ENCODE assay signal across 24 cellular contexts in genomic region chr6:45199554-45199953, GRCh38.
"Had no signal": no experiment of that assay in that cellular context is flagged by ENCODE, and none has a peak within 500 bp of the region (broad histone marks: within the 10 kb centered on the region; RNA-seq: fewer than 3 reads in every experiment).

No MANE protein-coding gene starts in this region.

- H3K4me1 Mint-ChIP-seq: nephron progenitor cell had no signal

- H3K4me1 ChIP-seq: stomach, vagina had no signal

- H3K9me3 Mint-ChIP-seq: activated naive CD4-positive, alpha-beta T cell treated with anti-CD3 and anti-CD28 coated beads for 36 hours; activated T-helper 17 cell treated with anti-CD3 and anti-CD28 coated beads, Interleukin-2, amount 50 U/mL, for 72 hours; nephron progenitor cell; WTC11 had no signal

- H3K27me3 Mint-ChIP-seq: activated CD4-positive, alpha-beta T cell treated with anti-CD3 and anti-CD28 coated beads for 36 hours; activated CD8-positive, alpha-beta memory T cell treated with anti-CD3 and anti-CD28 coated beads, Interleukin-2, amount 10 ng/mL, durations not matched to agents 7 days and 5 days; activated T-helper 17 cell treated with anti-CD3 and anti-CD28 coated beads, Interleukin-2, amount 50 U/mL, for 72 hours had no signal

- H3K36me3 ChIP-seq: gastrocnemius medialis, stomach, vagina had no signal

- H3K27ac Mint-ChIP-seq: activated CD4-positive, alpha-beta T cell treated with anti-CD3 and anti-CD28 coated beads for 36 hours; activated CD8-positive, alpha-beta memory T cell treated with anti-CD3 and anti-CD28 coated beads, Interleukin-2, amount 10 ng/mL, durations not matched to agents 7 days and 5 days; activated naive CD4-positive, alpha-beta T cell treated with anti-CD3 and anti-CD28 coated beads for 36 hours; activated T-helper 17 cell treated with anti-CD3 and anti-CD28 coated beads, Interleukin-2, amount 50 U/mL, for 72 hours; nephron progenitor cell; WTC11 had no signal

- H3K27ac ChIP-seq: gastrocnemius medialis, stomach, vagina had no signal

- DNase-seq: activated CD4-positive, alpha-beta T cell treated with anti-CD3 and anti-CD28 coated beads for 36 hours; activated CD4-positive, alpha-beta T cell treated with anti-CD3 and anti-CD28 coated beads, Interleukin-2, amount 50 U/mL, for 48 hours; activated CD8-positive, alpha-beta memory T cell treated with anti-CD3 and anti-CD28 coated beads, Interleukin-2, amount 10 ng/mL, durations not matched to agents 7 days and 5 days; activated naive CD4-positive, alpha-beta T cell treated with anti-CD3 and anti-CD28 coated beads for 36 hours; cerebellar nuclear complex; cortex of kidney; gastrocnemius medialis; head of caudate nucleus; mammary epithelial cell; midbrain; nephron progenitor cell; nucleus accumbens; stimulated activated CD4-positive, alpha-beta T cell treated with anti-CD3 and anti-CD28 coated beads, Interleukin-12 subunit alpha, Interleukin-12 subunit beta, amount 100 ng/mL, for 4 hours; stimulated activated CD4-positive, alpha-beta T cell treated with anti-CD3 and anti-CD28 coated beads, Interleukin-1b, Interleukin-23, amount 100 ng/mL, for 48 hours; stimulated activated CD8-positive, alpha-beta memory T cell treated with anti-CD3 and anti-CD28 coated beads, Interleukin-4, amount 100 ng/mL, for 48 hours; stomach; trophoblast cell had no signal

- H3K4me3 Mint-ChIP-seq: activated CD4-positive, alpha-beta T cell treated with anti-CD3 and anti-CD28 coated beads for 36 hours; activated CD8-positive, alpha-beta memory T cell treated with anti-CD3 and anti-CD28 coated beads, Interleukin-2, amount 10 ng/mL, durations not matched to agents 7 days and 5 days; activated naive CD4-positive, alpha-beta T cell treated with anti-CD3 and anti-CD28 coated beads for 36 hours; activated T-helper 17 cell treated with anti-CD3 and anti-CD28 coated beads, Interleukin-2, amount 50 U/mL, for 72 hours; nephron progenitor cell; WTC11 had no signal

- ATAC-seq: activated CD4-positive, alpha-beta T cell treated with anti-CD3 and anti-CD28 coated beads for 36 hours; activated CD8-positive, alpha-beta memory T cell treated with anti-CD3 and anti-CD28 coated beads, Interleukin-2, amount 10 ng/mL, durations not matched to agents 7 days and 5 days; activated T-helper 17 cell treated with anti-CD3 and anti-CD28 coated beads, Interleukin-2, amount 50 U/mL, for 72 hours; esophagus mucosa; gastrocnemius medialis; left lobe of liver; WTC11 had no signal

- H3K27me3 ChIP-seq: gastrocnemius medialis, stomach, vagina had no signal

- FAIRE-seq: bronchial epithelial cell, keratinocyte had no signal

- H3K4me3 ChIP-seq: gastrocnemius medialis, stomach, vagina had no signal

- H3K9me3 ChIP-seq: gastrocnemius medialis, stomach, vagina had no signal

- H3K36me3 Mint-ChIP-seq: activated CD8-positive, alpha-beta memory T cell treated with anti-CD3 and anti-CD28 coated beads, Interleukin-2, amount 10 ng/mL, durations not matched to agents 7 days and 5 days; WTC11 had no signal
